In the genomic region with DNA sequence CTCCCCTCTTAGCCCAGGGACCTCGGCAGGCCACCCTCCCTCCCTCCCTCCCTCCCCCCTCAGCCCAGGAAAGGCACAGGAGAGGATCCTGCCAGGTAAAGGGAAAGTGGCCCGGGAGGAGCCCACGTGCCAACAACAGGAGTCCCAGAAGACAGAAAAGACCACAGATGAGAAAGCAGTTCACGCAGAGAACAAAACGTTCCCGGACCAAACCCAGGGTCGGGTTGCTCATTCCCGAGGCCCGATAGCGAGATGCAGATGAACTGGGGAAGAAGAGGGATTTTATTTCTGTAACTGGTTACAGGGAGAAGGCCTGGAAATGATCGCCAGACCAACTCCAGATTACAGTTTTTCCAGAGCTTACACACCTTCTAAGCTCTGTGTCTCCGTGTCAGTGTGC, we compare ENCODE assay signal across 16 cellular contexts. TPM values are rescaled to one million over a fixed set of nuclear protein-coding genes. Genes with fewer than 3 reads are reported as not detected.
DNase-seq lines count a peak whose midpoint lies in the region; ATAC-seq and TF ChIP-seq lines count a peak whose summit lies in the region.
"Had no signal": no experiment of that assay in that cellular context is flagged by ENCODE, and none has a peak within 500 bp of the region (broad histone marks: within the 10 kb centered on the region; RNA-seq: fewer than 3 reads in every experiment).

No MANE protein-coding gene starts in this region.

- H3K4me3 ChIP-seq in BE2C (ENCODE audit: low read depth, low read length), result no peak overlapping the region
- peak overlapping the region; percentile 38 for H3K4me3 ChIP-seq in SJCRH30
- no peak overlapping the region for H3K4me3 ChIP-seq in neuronal stem cell (ENCODE audit: low read length in 2 of 2)
- H3K4me3 ChIP-seq: skin epidermis had no signal

- H4K8ac ChIP-seq in neuronal stem cell (ENCODE audit: low read depth, low read length), result no peak overlapping the region

- DNase-seq in BE2C (peak; percentile 53), SJCRH30 (peak in 1 of 2 experiments; percentile 38), hepatic stellate cell (ENCODE audit: low spot score) (peak; percentile 14), neuronal stem cell (ENCODE audit: low spot score) (no peak), NCI-H774 (lab: John Stamatoyannopoulos, UW) (no peak), AG20443 (ENCODE audit: low spot score) (no peak)
- DNase-seq: activated CD4-positive, CD25-positive, alpha-beta regulatory T cell treated with anti-CD3 and anti-CD28 coated beads, Interleukin-2, amount 50 U/mL, for 72 hours; DMS53; kidney glomerular epithelial cell; naive thymus-derived CD4-positive, alpha-beta T cell; NCI-H1694 treated with DMSO at 0.1 percent for 48 hours; NCI-H510A treated with DMSO at 0.1 percent for 48 hours had no signal

- peaks cover 3% of the 10 kb centered on the region for H3K79me1 ChIP-seq in neuronal stem cell (ENCODE audit: low read depth, low read length)

- H3K27me3 ChIP-seq in BE2C (no peaks in the 10 kb centered on the region), SJCRH30 (0 out of 2 replicates have a peak, but pooled peaks cover 7% of the 10 kb centered on the region), neuronal stem cell (ENCODE audit: control insufficient read depth in 3 of 3, insufficient read depth in 3 of 3, low read depth in 1 of 3, low read length in 3 of 3) (peaks cover 0 to 5% (median 0%) of the 10 kb centered on the region in 3 experiments)

- H2BK15ac ChIP-seq in neuronal stem cell (ENCODE audit: low read length), result no peak overlapping the region

- no peak overlapping the region for H2BK5ac ChIP-seq in neuronal stem cell (ENCODE audit: low read length)

- no peak overlapping the region for H2BK12ac ChIP-seq in neuronal stem cell (ENCODE audit: low read length)

- peak overlapping the region; percentile 59 for H3K18ac ChIP-seq in neuronal stem cell (ENCODE audit: low read length)

- TF ChIP-seq POLR2A in GM18505 (IDR thresholded peaks at IDR 0.05; ENCODE audit: borderline replicate concordance, extremely low read depth, insufficient read depth, insufficient read length), result no peak

- H3K9ac ChIP-seq in neuronal stem cell (ENCODE audit: low read depth, low read length, poor library complexity), result no peak overlapping the region

- no peak overlapping the region for H2BK120ac ChIP-seq in neuronal stem cell (ENCODE audit: low read depth, low read length)

- H3K36me3 ChIP-seq in BE2C (no peaks in the 10 kb centered on the region), SJCRH30 (no peaks in the 10 kb centered on the region), neuronal stem cell (replicated peaks in 1 of 2; ENCODE audit: control insufficient read depth in 2 of 2, insufficient read depth in 2 of 2, low read length in 2 of 2) (no peaks in the 10 kb centered on the region)

- ATAC-seq in HG02981 (IDR thresholded peaks at IDR 0.05; ENCODE audit: unreplicated experiment) (no peak), GM18505 (IDR thresholded peaks at IDR 0.05; ENCODE audit: unreplicated experiment) (no peak)
- ATAC-seq: naive thymus-derived CD4-positive, alpha-beta T cell had no signal

- no CpG with 5 or more reads among the region's 12 CpGs for WGBS in neuronal stem cell (ENCODE audit: extremely low coverage in 2 of 2, insufficient read length in 2 of 2, insufficient replicate concordance in 1 of 2), 2 donors

- peak overlapping the region; percentile 9 for H3K27ac ChIP-seq in SJCRH30
- H3K27ac ChIP-seq in neuronal stem cell (replicated peaks; ENCODE audit: low read length), result peak overlapping the region; percentile 38
- H3K27ac ChIP-seq: skin epidermis had no signal

- H3K23ac ChIP-seq in neuronal stem cell (ENCODE audit: low read depth, low read length, poor library complexity), result no peak overlapping the region

- TF ChIP-seq CTCF in BE2C (IDR thresholded peaks at IDR 0.05; ENCODE audit: low read depth, low read length), result no peak

- no peak overlapping the region for H3K4ac ChIP-seq in neuronal stem cell (ENCODE audit: low read length)

- peaks cover 33% of the 10 kb centered on the region for H3K4me1 ChIP-seq in BE2C
- H3K4me1 ChIP-seq in SJCRH30, result peaks cover 13% of the 10 kb centered on the region
- H3K4me1 ChIP-seq in neuronal stem cell (ENCODE audit: control insufficient read depth in 2 of 2, insufficient read depth in 1 of 2, low read depth in 1 of 2, low read length in 2 of 2), result peaks cover 16 to 18% of the 10 kb centered on the region in 2 donors

- H2AK5ac ChIP-seq in neuronal stem cell (ENCODE audit: low read depth, low read length), result no peak overlapping the region

- no peaks in the 10 kb centered on the region for H3K9me3 ChIP-seq in BE2C
- H3K9me3 ChIP-seq in SJCRH30 (replicated peaks), result no peaks in the 10 kb centered on the region
- no peaks in the 10 kb centered on the region for H3K9me3 ChIP-seq in neuronal stem cell (replicated peaks in 1 of 2; ENCODE audit: control insufficient read depth in 2 of 2, insufficient read depth in 1 of 2, low read depth in 1 of 2, low read length in 2 of 2)

- no peak overlapping the region for H4K91ac ChIP-seq in neuronal stem cell (ENCODE audit: low read depth, low read length, poor library complexity)

- peak overlapping the region; percentile 62 for H2AFZ ChIP-seq in neuronal stem cell (ENCODE audit: low read length)

- no peak overlapping the region for H3K4me2 ChIP-seq in neuronal stem cell (ENCODE audit: insufficient read depth, low read length, poor library complexity, severe bottlenecking)

- no peak overlapping the region for H3K14ac ChIP-seq in neuronal stem cell (ENCODE audit: low read length)

RNA-seq across cellular contexts. Expression of a gene that starts 0.9 kb away (rescaled TPM):
- polyA plus RNA-seq in BE2C (2012; ENCODE audit: insufficient read depth, insufficient read length, low read depth), result 8.5 TPM
- 6.8 and 7.5 TPM in 2 replicates for total RNA-seq in SJCRH30 (2014; rRNA removed; shearing (Covaris generic))
- 0.45 TPM for polyA plus RNA-seq in neuronal stem cell (2013, experiment 1 of 2)
- 0.37 TPM for polyA plus RNA-seq in neuronal stem cell (2013, experiment 2 of 2)
- polyA plus RNA-seq: naive thymus-derived CD4-positive, alpha-beta T cell had no signal

RNA-seq across cellular contexts. Expression of a gene that starts 31.4 kb away (rescaled TPM):
- 4.8 TPM for polyA plus RNA-seq in BE2C (2012; ENCODE audit: insufficient read depth, insufficient read length, low read depth)
- total RNA-seq in SJCRH30 (2014; rRNA removed; shearing (Covaris generic)), result not detected in 2 replicates
- 0.45 TPM for polyA plus RNA-seq in neuronal stem cell (2013, experiment 1 of 2)
- 0.47 TPM for polyA plus RNA-seq in neuronal stem cell (2013, experiment 2 of 2)
- total RNA-seq: T-helper 1 cell treated with Interleukin-12 subunit alpha and Interleukin-12 subunit beta and Interleukin-4 antibody, amounts not matched to agents 30 ng/mL and 1 ng/mL, for 36 hours had no signal
- polyA plus RNA-seq: naive thymus-derived CD4-positive, alpha-beta T cell had no signal

RNA-seq across cellular contexts. Expression of a gene that starts 50.6 kb away (rescaled TPM):
- polyA plus RNA-seq in BE2C (2012; ENCODE audit: insufficient read depth, insufficient read length, low read depth), result 1.8 TPM
- total RNA-seq in SJCRH30 (2014; rRNA removed; shearing (Covaris generic)), result 0.08 and 0.28 TPM in 2 replicates
- polyA plus RNA-seq in neuronal stem cell (2013, experiment 1 of 2), result not detected
- polyA plus RNA-seq in neuronal stem cell (2013, experiment 2 of 2), result not detected

Comparison
In these comparisons a context has a peak if more than half of its experiments do, and no peak if none do; other contexts are left out.
1. DNase-seq: peak in BE2C (single experiment) and hepatic stellate cell (single experiment); none in neuronal stem cell (single experiment), NCI-H774 (single experiment) and AG20443 (single experiment).